8 cellular contexts compared by ENCODE assay signal in genomic region chr13:51643114-51643881, GRCh38.
DNase-seq lines count a peak whose midpoint lies in the region; ATAC-seq and TF ChIP-seq lines count a peak whose summit lies in the region.

No MANE protein-coding gene starts in this region.

- ATAC-seq in GM18870 (IDR thresholded peaks at IDR 0.05; ENCODE audit: unreplicated experiment) (no peak), HG03175 (IDR thresholded peaks at IDR 0.05; ENCODE audit: unreplicated experiment) (no peak), HG02973 (IDR thresholded peaks at IDR 0.05; ENCODE audit: unreplicated experiment) (no peak), HG03460 (IDR thresholded peaks at IDR 0.05; ENCODE audit: unreplicated experiment) (no peak)

- DNase-seq in AG09309 (ENCODE audit: low read depth), result peak; percentile 87
- DNase-seq in HPDE6-E6E7 (ENCODE audit: extremely low spot score), result peak; percentile 19
- DNase-seq in amniotic stem cell (lab: John Stamatoyannopoulos, UW), result peak; percentile 42
- peak; percentile 92 for DNase-seq in kidney glomerular epithelial cell (lab: John Stamatoyannopoulos, UW)

- H3K4me3 ChIP-seq in AG09309 (ENCODE audit: control insufficient read depth, low read depth, low read length), result no peak overlapping the region; the same call in 1 of the 2 replicates

- TF ChIP-seq CTCF in AG09309 (IDR thresholded peaks at IDR 0.05; ENCODE audit: control insufficient read depth, insufficient read depth, low read depth, low read length, missing control alignments), result no peak

Comparison
In these comparisons a context has a peak if more than half of its experiments do, and no peak if none do; other contexts are left out.
1. DNase-seq: peak in every context shown above with its lines; median percentile 92 in kidney glomerular epithelial cell; 87 in AG09309; 42 in amniotic stem cell; 19 in HPDE6-E6E7.